ENCODE assay signal across 8 cellular contexts in the genomic region with DNA sequence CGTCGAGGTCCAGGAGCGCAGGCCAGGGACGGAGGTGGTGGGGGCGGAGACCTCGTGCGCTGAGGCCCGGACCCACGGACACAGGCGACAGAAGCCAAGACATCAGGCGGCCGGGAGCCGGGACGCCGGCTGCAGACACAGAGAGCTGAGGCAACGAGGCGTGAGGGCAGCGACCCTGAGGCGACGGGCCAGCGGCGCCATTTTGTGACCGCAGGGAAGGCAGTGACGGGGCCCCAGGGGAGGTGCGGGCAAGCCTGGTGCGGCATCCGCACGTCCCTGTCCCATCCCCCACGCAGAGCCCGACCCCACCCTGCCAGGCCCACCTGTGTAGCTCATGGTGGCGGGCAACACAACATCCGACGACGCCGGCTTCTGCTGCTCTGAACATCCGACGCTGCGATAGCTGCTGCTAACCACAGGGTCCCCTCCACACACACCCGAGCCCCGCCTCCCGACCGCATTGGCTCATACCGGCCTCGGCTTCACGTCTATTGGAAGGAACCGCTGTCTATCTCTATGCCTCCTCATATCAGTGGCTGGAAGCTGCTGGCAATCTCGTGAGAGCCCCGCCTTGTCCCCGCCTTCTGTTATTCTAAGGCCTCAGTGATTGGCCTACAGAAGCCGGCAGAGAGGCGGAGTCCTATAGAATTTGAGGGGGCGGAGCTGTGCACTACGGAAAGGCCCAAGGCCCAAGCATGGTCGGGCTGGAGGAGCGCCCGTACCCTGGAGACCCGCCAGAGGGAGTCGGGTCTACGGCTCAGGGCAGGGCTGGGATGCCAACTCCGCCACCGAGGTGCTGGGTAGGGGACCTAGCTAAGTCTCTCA. TPM values are rescaled to one million over a fixed set of nuclear protein-coding genes. Genes with fewer than 3 reads are reported as not detected.
DNase-seq lines count a peak whose midpoint lies in the region; ATAC-seq and TF ChIP-seq lines count a peak whose summit lies in the region.

A gene with protein sequence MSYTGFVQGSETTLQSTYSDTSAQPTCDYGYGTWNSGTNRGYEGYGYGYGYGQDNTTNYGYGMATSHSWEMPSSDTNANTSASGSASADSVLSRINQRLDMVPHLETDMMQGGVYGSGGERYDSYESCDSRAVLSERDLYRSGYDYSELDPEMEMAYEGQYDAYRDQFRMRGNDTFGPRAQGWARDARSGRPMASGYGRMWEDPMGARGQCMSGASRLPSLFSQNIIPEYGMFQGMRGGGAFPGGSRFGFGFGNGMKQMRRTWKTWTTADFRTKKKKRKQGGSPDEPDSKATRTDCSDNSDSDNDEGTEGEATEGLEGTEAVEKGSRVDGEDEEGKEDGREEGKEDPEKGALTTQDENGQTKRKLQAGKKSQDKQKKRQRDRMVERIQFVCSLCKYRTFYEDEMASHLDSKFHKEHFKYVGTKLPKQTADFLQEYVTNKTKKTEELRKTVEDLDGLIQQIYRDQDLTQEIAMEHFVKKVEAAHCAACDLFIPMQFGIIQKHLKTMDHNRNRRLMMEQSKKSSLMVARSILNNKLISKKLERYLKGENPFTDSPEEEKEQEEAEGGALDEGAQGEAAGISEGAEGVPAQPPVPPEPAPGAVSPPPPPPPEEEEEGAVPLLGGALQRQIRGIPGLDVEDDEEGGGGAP (minus strand): TSS at position 401 of the 825 bp plus-strand sequence. CDS start 65 bp downstream, at position 336.

- peak within 1 kb of the TSS; percentile 86 for H3K4me2 ChIP-seq in mammary epithelial cell (ENCODE audit: insufficient read depth, low read depth, low read length)

- H2AFZ ChIP-seq in mammary epithelial cell (ENCODE audit: low read depth, low read length) = peak within 1 kb of the TSS; percentile 82

- intact Hi-C loops in mammary epithelial cell (cut with micrococcal nuclease) = loop anchor here (1.0 to 10.0 kb wide), 5 partner anchors 32 to 244 kb away; a partner anchor contains a TSS

- in situ Hi-C loops in mammary epithelial cell (cut with MboI; ENCODE audit: low sequenced_read_pairs in 2 of 2) = loop anchor here in 1 of 2 donors (10.0 kb wide), 1 partner anchor 136 kb away; no protein-coding TSS in a partner anchor

- H3K4me1 ChIP-seq in mammary epithelial cell (ENCODE audit: insufficient read depth, low read length) = peaks cover 23% of the 10 kb centered on the region
- H3K4me1 ChIP-seq in skeletal muscle tissue (ENCODE audit: control insufficient read depth in 3 of 3, insufficient read depth in 3 of 3, low read length in 3 of 3) = peaks cover 41 to 74% (median 42%) of the 10 kb centered on the region in 3 donors

- peaks cover 43% of the 10 kb centered on the region for H3K36me3 ChIP-seq in WERI-Rb-1
- peaks cover 10% of the 10 kb centered on the region for H3K36me3 ChIP-seq in mammary epithelial cell (ENCODE audit: insufficient read depth, low read length)
- peaks cover 11 to 18% (median 17%) of the 10 kb centered on the region in 3 donors for H3K36me3 ChIP-seq in skeletal muscle tissue (ENCODE audit: control insufficient read depth in 3 of 3, insufficient read depth in 3 of 3, low read length in 3 of 3)

- no peaks in the 10 kb centered on the region for H4K20me1 ChIP-seq in mammary epithelial cell (ENCODE audit: insufficient read depth, low read length)

- H3K4me3 ChIP-seq in WERI-Rb-1 (ENCODE audit: low read depth, low read length) = peak within 1 kb of the TSS; percentile 75
- H3K4me3 ChIP-seq in mammary epithelial cell (replicated peaks in 1 of 3; ENCODE audit: insufficient read depth in 1 of 3, low read depth in 2 of 3, low read length in 3 of 3) = peak within 1 kb of the TSS; percentile 80 to 99 (median 92)
- peak within 1 kb of the TSS; percentile 99 for H3K4me3 ChIP-seq in iPS-18c (ENCODE audit: insufficient read depth, low read depth, low read length)
- H3K4me3 ChIP-seq in skeletal muscle tissue (ENCODE audit: low read length in 3 of 3) = peak within 1 kb of the TSS; percentile 96 to 100 (median 97)

- no peaks in the 10 kb centered on the region for H3K9me3 ChIP-seq in WERI-Rb-1 (ENCODE audit: severe bottlenecking)
- H3K9me3 ChIP-seq in mammary epithelial cell (replicated peaks; ENCODE audit: insufficient read depth, low read length) = peaks cover 7% of the 10 kb centered on the region
- peaks cover 7% of the 10 kb centered on the region for H3K9me3 ChIP-seq in iPS-18c (ENCODE audit: control insufficient read depth, insufficient read depth, low read length)
- H3K9me3 ChIP-seq in skeletal muscle tissue (ENCODE audit: control insufficient read depth in 3 of 3, low read length in 3 of 3) = no peaks in the 10 kb centered on the region

- ATAC-seq in GM18873 (IDR thresholded peaks at IDR 0.05; ENCODE audit: low FRiP score, unreplicated experiment) (peak; percentile 96), HG03139 (IDR thresholded peaks at IDR 0.05; ENCODE audit: unreplicated experiment) (peak; percentile 89)

- H3K27me3 ChIP-seq in WERI-Rb-1 (ENCODE audit: insufficient read depth, low read depth, severe bottlenecking) (no peaks in the 10 kb centered on the region), mammary epithelial cell (ENCODE audit: insufficient read depth, low read length) (no peaks in the 10 kb centered on the region), skeletal muscle tissue (ENCODE audit: control insufficient read depth in 3 of 3, insufficient read depth in 3 of 3, low read length in 3 of 3) (no peaks in the 10 kb centered on the region)

- H3K27ac ChIP-seq in WERI-Rb-1 (peak within 1 kb of the TSS; percentile 93), mammary epithelial cell (ENCODE audit: insufficient read depth, low read depth, low read length) (peak within 1 kb of the TSS; percentile 60), skeletal muscle tissue (ENCODE audit: low read depth, low read length) (peak within 1 kb of the TSS; percentile 92)

- BruUV-seq in mammary epithelial cell (replicated peaks; lab: Mats Ljungman, UMichigan) = TSS peak; percentile 22

- peak; percentile 100 for DNase-seq in AG08395 (ENCODE audit: low spot score)
- DNase-seq in NCI-H2227 (lab: John Stamatoyannopoulos, UW; ENCODE audit: unreplicated experiment) = peak; percentile 98
- peak; percentile 99 for DNase-seq in WERI-Rb-1
- peak; percentile 99 for DNase-seq in mammary epithelial cell

- CTCF ChIA-PET in mammary epithelial cell (lab: Charles Lee; ENCODE audit: low non-redundant PET) = interaction anchor here (0.5 to 1.7 kb wide), 4 partner anchors 39 to 649 kb away, joined by 3 to 19 read pairs (median 5); a partner anchor contains a TSS

- H3K79me2 ChIP-seq in mammary epithelial cell (ENCODE audit: insufficient read depth, low read length) = peaks cover 49% of the 10 kb centered on the region

- H3K9ac ChIP-seq in mammary epithelial cell (ENCODE audit: insufficient read depth, low read length) (peak within 1 kb of the TSS; percentile 76), skeletal muscle tissue (ENCODE audit: low read depth in 1 of 3, low read length in 3 of 3) (peak within 1 kb of the TSS; percentile 97 to 99 (median 98))

- dilution Hi-C loops in mammary epithelial cell (cut with HindIII; ENCODE audit: low sequenced_read_pairs) = no loop called here

- WGBS in mammary epithelial cell (ENCODE audit: low coverage, missing lambda C conversion rate) = 4% methylated on average over 10 of the region's 61 CpGs

- TF ChIP-seq CTCF in WERI-Rb-1 (IDR thresholded peaks at IDR 0.05; ENCODE audit: low read depth, low read length) (peak; percentile 78), mammary epithelial cell (conservative IDR thresholded peaks at IDR 0.05 in 1 of 2, IDR thresholded peaks at IDR 0.05 in 1 of 2; ENCODE audit: extremely low read depth in 1 of 2, insufficient read depth in 1 of 2, low read depth in 1 of 2, low read length in 2 of 2) (peak; percentile 51 to 77)

RNA-seq across cellular contexts. Expression of the gene that starts here (rescaled TPM):
- total RNA-seq in mammary epithelial cell (10 to 100 TPM; 55.0 to 75.9 TPM), skeletal muscle tissue (39.1 TPM)
- 24.6 TPM for polyA plus RNA-seq in mammary epithelial cell
- 47.1 TPM for polyA minus RNA-seq in mammary epithelial cell

Comparison
In these comparisons a context has a peak if more than half of its experiments do, and no peak if none do; other contexts are left out.
1. Peak in every context shown above with its lines: DNase-seq, ATAC-seq, H3K4me3 ChIP-seq and H3K27ac ChIP-seq.